7 cellular contexts compared by ENCODE assay signal in the genomic region with DNA sequence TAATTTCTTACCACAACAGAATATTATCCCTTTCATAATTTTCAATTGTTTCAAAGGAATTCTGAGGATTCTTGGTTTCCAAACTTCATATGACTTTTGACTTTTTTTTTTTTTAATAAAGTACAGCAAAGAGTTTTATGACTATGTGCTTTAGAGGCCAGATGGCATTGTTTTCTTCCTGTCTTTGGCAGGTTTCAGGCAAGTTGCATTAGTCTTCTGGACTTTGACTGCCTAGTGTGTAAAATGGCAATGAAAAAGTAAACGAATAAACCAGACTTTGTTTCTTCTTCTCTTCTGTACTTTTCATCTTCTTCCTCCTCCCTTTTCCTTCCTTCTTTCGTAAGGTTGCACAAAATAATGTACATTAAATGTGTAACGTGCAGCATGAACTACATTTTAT.
"Had no signal": no experiment of that assay in that cellular context is flagged by ENCODE, and none has a peak within 500 bp of the region (broad histone marks: within the 10 kb centered on the region; RNA-seq: fewer than 3 reads in every experiment).

No MANE protein-coding gene starts in this region.

- H3K4me3 ChIP-seq: GM23338 had no signal

- H3K4me2 ChIP-seq: GM23338 had no signal

- ATAC-seq: GM23338 had no signal

- FAIRE-seq: H1, H54, HTR-8/SVneo had no signal

- H2AFZ ChIP-seq: GM23338 had no signal

- DNase-seq: H9, HCEC 1CT, IMR-90 had no signal
